21 cellular contexts compared by ENCODE assay signal in the genomic region with DNA sequence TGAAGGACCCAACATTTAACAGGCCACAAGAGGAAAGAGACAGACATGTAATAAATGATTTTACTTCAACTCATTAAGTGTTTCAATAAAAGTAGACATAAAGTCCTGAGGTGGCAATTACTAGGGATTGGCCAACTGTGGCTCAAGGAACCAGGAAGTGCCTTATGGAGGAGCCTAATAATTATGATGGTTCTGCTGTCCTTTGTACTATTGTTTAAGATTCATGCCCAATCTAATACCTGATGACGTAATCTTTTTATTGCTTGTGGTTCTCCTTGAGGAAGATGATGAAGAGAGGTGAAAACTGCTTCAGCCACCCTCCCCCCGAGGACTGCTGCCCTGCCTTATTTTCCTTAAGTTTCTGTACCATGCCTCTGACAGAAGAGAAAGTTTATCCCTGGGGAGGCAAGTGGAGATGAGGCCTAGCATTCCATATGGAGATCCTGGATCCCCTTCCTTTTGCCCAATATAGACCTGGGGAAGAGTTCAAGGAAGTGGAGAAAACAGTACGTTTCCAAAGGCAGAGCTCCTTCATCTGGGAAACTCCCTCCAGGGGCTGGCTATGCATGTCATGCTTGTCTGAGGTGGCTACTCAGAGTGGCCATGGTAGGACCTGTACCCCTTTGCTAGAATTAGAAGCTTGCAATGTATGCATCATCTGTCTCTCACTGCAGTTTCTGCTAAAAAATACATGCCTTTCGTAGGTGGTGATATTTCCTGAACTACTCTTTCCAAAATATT. TPM values are rescaled to one million over a fixed set of nuclear protein-coding genes. Genes with fewer than 3 reads are reported as not detected.
"Had no signal": no experiment of that assay in that cellular context is flagged by ENCODE, and none has a peak within 500 bp of the region (broad histone marks: within the 10 kb centered on the region; RNA-seq: fewer than 3 reads in every experiment).

No MANE protein-coding gene starts in this region.

- H3K9me3 ChIP-seq: adrenal gland, left ventricle myocardium inferior, tibial nerve had no signal

- H3K27ac ChIP-seq: adrenal gland, left ventricle myocardium inferior, tibial nerve, WERI-Rb-1 had no signal

- ATAC-seq: activated naive CD4-positive, alpha-beta T cell treated with anti-CD3 and anti-CD28 coated beads, Interleukin-2, amount 50 U/mL, for 72 hours; effector memory CD8-positive, alpha-beta T cell had no signal

- H3K36me3 Mint-ChIP-seq: activated CD4-positive, alpha-beta memory T cell treated with anti-CD3 and anti-CD28 coated beads for 36 hours had no signal

- H3K27me3 ChIP-seq: adrenal gland, tibial nerve had no signal

- H3K27ac Mint-ChIP-seq: activated CD4-positive, alpha-beta memory T cell treated with anti-CD3 and anti-CD28 coated beads for 36 hours; activated naive CD4-positive, alpha-beta T cell treated with anti-CD3 and anti-CD28 coated beads, Interleukin-2, amount 50 U/mL, for 72 hours; activated T-helper 1 cell treated with anti-CD3 and anti-CD28 coated beads, Interleukin-12 subunit alpha, Interleukin-12 subunit beta, Interleukin-2, Interleukin-4 antibody, amounts not matched to agents 30 ng/mL and 10 ng/mL and 1 ng/mL, durations not matched to agents 14 hours and 24 hours and 36 hours; effector memory CD8-positive, alpha-beta T cell; nephron progenitor cell had no signal

- H3K9me3 Mint-ChIP-seq: nephron progenitor cell had no signal

- H3K36me3 ChIP-seq: adrenal gland, left ventricle myocardium inferior, tibial nerve, WERI-Rb-1 had no signal

- DNase-seq: activated CD4-positive, alpha-beta memory T cell treated with anti-CD3 and anti-CD28 coated beads for 36 hours; activated CD4-positive, alpha-beta T cell treated with anti-CD3 and anti-CD28 coated beads for 1 hour; activated gamma-delta T cell treated with Interleukin-2 at 50 U/mL for 16 hours; activated T-cell treated with anti-CD3 and anti-CD28 coated beads for 4 hours; adrenal gland; effector memory CD8-positive, alpha-beta T cell; hippocampal formation; kidney; left ventricle myocardium inferior; mesendoderm; nephron progenitor cell; nucleus accumbens; stimulated activated CD4-positive, alpha-beta T cell treated with anti-CD3 and anti-CD28 coated beads, Interleukin-12 subunit alpha, Interleukin-12 subunit beta, amount 100 ng/mL, for 4 hours; stimulated activated CD4-positive, alpha-beta T cell treated with anti-CD3 and anti-CD28 coated beads, Interleukin-1b, Interleukin-23, amount 100 ng/mL, for 48 hours; stimulated activated CD8-positive, alpha-beta memory T cell treated with anti-CD3 and anti-CD28 coated beads, Interleukin-4, amount 100 ng/mL, for 48 hours; stimulated activated naive CD4-positive, alpha-beta T cell; substantia nigra; WERI-Rb-1 had no signal

- H3K4me1 ChIP-seq: adrenal gland, left ventricle myocardium inferior, tibial nerve had no signal

- H3K27me3 Mint-ChIP-seq: activated CD4-positive, alpha-beta memory T cell treated with anti-CD3 and anti-CD28 coated beads for 36 hours; effector memory CD8-positive, alpha-beta T cell had no signal

- H3K4me3 Mint-ChIP-seq: activated CD4-positive, alpha-beta memory T cell treated with anti-CD3 and anti-CD28 coated beads for 36 hours; activated T-helper 1 cell treated with anti-CD3 and anti-CD28 coated beads, Interleukin-12 subunit alpha, Interleukin-12 subunit beta, Interleukin-2, Interleukin-4 antibody, amounts not matched to agents 30 ng/mL and 10 ng/mL and 1 ng/mL, durations not matched to agents 14 hours and 24 hours and 36 hours; effector memory CD8-positive, alpha-beta T cell; nephron progenitor cell had no signal

- H3K4me3 ChIP-seq: adrenal gland, left ventricle myocardium inferior, tibial nerve had no signal

RNA-seq across cellular contexts. Expression of a gene that starts 56.8 kb away (rescaled TPM):
- total RNA-seq: activated CD4-positive, alpha-beta memory T cell treated with anti-CD3 and anti-CD28 coated beads for 36 hours had no signal
